In the genomic region with DNA sequence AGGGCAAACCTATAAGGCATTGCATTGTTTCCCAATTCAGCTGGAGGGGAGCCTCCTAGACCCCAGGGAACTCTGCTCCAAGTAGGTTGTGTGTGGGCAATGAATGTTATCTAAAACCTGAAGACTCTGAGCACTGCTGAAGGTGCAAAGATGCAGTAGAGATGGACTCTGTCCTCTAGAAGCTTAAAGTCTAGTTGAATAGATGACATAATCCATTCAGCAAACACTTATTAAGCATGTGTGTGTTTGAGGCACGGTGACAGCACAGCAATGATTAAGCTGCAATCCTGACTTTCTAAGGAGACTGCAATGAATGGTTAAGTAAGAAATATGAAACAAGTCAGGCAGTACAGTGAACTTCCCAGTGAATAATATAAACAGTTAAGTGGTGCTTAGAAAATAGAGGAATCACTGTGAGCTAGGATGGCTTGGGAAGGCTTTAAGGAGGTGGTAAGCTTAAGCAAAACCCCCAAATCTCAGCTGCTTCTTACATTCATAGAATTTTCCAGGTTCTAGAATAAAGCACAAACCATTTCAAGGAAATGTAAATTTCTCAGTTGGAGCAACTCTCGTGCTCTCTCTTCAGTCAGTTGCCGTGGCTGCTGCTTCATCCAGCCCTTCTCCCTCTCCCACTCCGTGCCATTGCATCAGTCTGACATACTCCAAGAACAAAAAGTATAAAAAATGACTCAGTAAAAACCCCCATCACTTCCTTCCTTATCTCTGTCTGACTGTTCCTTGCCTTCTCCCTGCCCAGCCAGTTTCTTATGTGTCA, we compare ENCODE assay signal across 8 cellular contexts. TPM values are rescaled to one million over a fixed set of nuclear protein-coding genes. Genes with fewer than 3 reads are reported as not detected.
DNase-seq lines count a peak whose midpoint lies in the region; ATAC-seq, FAIRE-seq and TF ChIP-seq lines count a peak whose summit lies in the region.

No MANE protein-coding gene starts in this region.

- H3K4me3 Mint-ChIP-seq in glutamatergic neuron (ENCODE audit: unreplicated experiment) = no peak overlapping the region

- H3K27me3 ChIP-seq in PC-3 (ENCODE audit: low read length) (no peaks in the 10 kb centered on the region), pancreas (no peaks in the 10 kb centered on the region)

- POLR2A ChIA-PET in PC-3 (lab: Charles Lee; ENCODE audit: unreplicated experiment) = interaction anchor here (0.8 to 1.8 kb wide), 2 partner anchors 18 to 20 kb away, joined by 5 to 6 read pairs; no protein-coding TSS in a partner anchor

- peaks cover 9% of the 10 kb centered on the region for H3K36me3 Mint-ChIP-seq in glutamatergic neuron (ENCODE audit: unreplicated experiment)

- FAIRE-seq in pancreas (lab: Jason Lieb, UNC) = no peak

- ATAC-seq in PC-3 (peak; percentile 77), pancreas (peak in 3 of 4 donors; percentile 61 to 80 (median 78))

- peak overlapping the region; percentile 73 for H3K9ac ChIP-seq in PC-3 (ENCODE audit: low read length)

- no peak overlapping the region for H2AFZ ChIP-seq in PC-3 (ENCODE audit: low read length)

- H3K27me3 Mint-ChIP-seq in glutamatergic neuron (ENCODE audit: unreplicated experiment) = no peaks in the 10 kb centered on the region

- DNase-seq in EH (ENCODE audit: low read depth) = peak; percentile 89
- peak; percentile 86 for DNase-seq in PC-3
- DNase-seq in epithelial cell of esophagus (ENCODE audit: low read depth) = peak; percentile 96
- DNase-seq in pancreas = no peak
- no peak for DNase-seq in NCI-H1417 (lab: John Stamatoyannopoulos, UW)
- no peak for DNase-seq in NCI-H345 (lab: John Stamatoyannopoulos, UW)
- DNase-seq in activated CD4-positive, CD25-positive, alpha-beta regulatory T cell (lab: John Stamatoyannopoulos, UW) = no peak
- DNase-seq in glutamatergic neuron = no peak

- no peaks in the 10 kb centered on the region for H3K4me1 Mint-ChIP-seq in glutamatergic neuron (ENCODE audit: low read depth, unreplicated experiment)

- H3K4me1 ChIP-seq in PC-3 (ENCODE audit: insufficient read depth, low read length) = peaks cover 40% of the 10 kb centered on the region
- peaks cover 0 to 9% (median 0%) of the 10 kb centered on the region in 3 donors for H3K4me1 ChIP-seq in pancreas

- TSS peak; percentile 84 for BruUV-seq in PC-3 (replicated peaks; lab: Mats Ljungman, UMichigan)

- no peaks in the 10 kb centered on the region for H3K9me3 ChIP-seq in PC-3 (ENCODE audit: low read length)
- no peaks in the 10 kb centered on the region for H3K9me3 ChIP-seq in pancreas

- no peak overlapping the region for H3K27ac Mint-ChIP-seq in glutamatergic neuron (ENCODE audit: unreplicated experiment)

- no peaks in the 10 kb centered on the region for H3K79me2 ChIP-seq in PC-3 (ENCODE audit: low read length)

- no peaks in the 10 kb centered on the region for H3K9me3 Mint-ChIP-seq in glutamatergic neuron (ENCODE audit: unreplicated experiment)

- CTCF ChIA-PET in PC-3 (lab: Charles Lee) = interaction anchor here (0.5 kb wide), 1 partner anchor 140 kb away, joined by 11 read pairs; no protein-coding TSS in a partner anchor

- H4K20me1 ChIP-seq in PC-3 (ENCODE audit: low read length) = no peaks in the 10 kb centered on the region

- intact Hi-C loops in PC-3 (cut with micrococcal nuclease) = loop anchor here (5.0 kb wide), 2 partner anchors 53 to 148 kb away; no protein-coding TSS in a partner anchor
- intact Hi-C loops in pancreas (cut with DNase I) = loop anchor here in 1 of 3 donors (10.0 kb wide), 1 partner anchor 111 kb away; no protein-coding TSS in a partner anchor

- H3K36me3 ChIP-seq in PC-3 (ENCODE audit: low read depth, low read length) (peaks cover 20% of the 10 kb centered on the region), pancreas (peaks cover 8 to 30% (median 19%) of the 10 kb centered on the region in 3 donors)

- H3K27ac ChIP-seq in PC-3 (ENCODE audit: low read length) (peak overlapping the region; percentile 93), pancreas (peak overlapping the region in 1 of 4 donors; percentile 11)

- WGBS in pancreas, 2 donors = 68 to 74% methylated on average over 4 of the region's 4 CpGs

- H3K4me2 ChIP-seq in PC-3 (ENCODE audit: low read length) = peak overlapping the region; percentile 77

- H3K9me2 ChIP-seq in PC-3 (replicated peaks; ENCODE audit: low read length) = no peaks in the 10 kb centered on the region

- H3K4me3 ChIP-seq in PC-3 (ENCODE audit: low read length) = peak overlapping the region; percentile 41
- H3K4me3 ChIP-seq in epithelial cell of esophagus (ENCODE audit: low read length) = no peak overlapping the region
- H3K4me3 ChIP-seq in pancreas = no peak overlapping the region

- peaks cover 3% of the 10 kb centered on the region for H3F3A ChIP-seq in PC-3 (ENCODE audit: low read length, unreplicated experiment)

- no peak for TF ChIP-seq CTCF in PC-3 (conservative IDR thresholded peaks at IDR 0.05; ENCODE audit: low read depth, low read length)
- no peak for TF ChIP-seq CTCF in epithelial cell of esophagus (IDR thresholded peaks at IDR 0.05; ENCODE audit: insufficient read depth, low read depth, low read length, missing control alignments)
- no peak for TF ChIP-seq CTCF in pancreas (IDR thresholded peaks at IDR 0.05)
- TF ChIP-seq CTCF in glutamatergic neuron (IDR thresholded peaks at IDR 0.05; ENCODE audit: partially characterized antibody, unreplicated experiment) = no peak

RNA-seq across cellular contexts. Expression of a gene that starts 19.1 kb away (rescaled TPM):
- total RNA-seq in PC-3 (2014; rRNA removed) (6.8 and 7.0 TPM in 2 replicates), pancreas (1 to 10 TPM; 2.4 to 8.6 (median 5.7) TPM), glutamatergic neuron (ENCODE audit: unreplicated experiment) (15.8 TPM)
- 1 to 10 TPM; 1.5 to 2.8 TPM for polyA plus RNA-seq in pancreas

RNA-seq across cellular contexts. Expression of a gene that starts 27.4 kb away (rescaled TPM):
- 0.12 TPM in 1 of 2 replicates, not detected in the other for total RNA-seq in PC-3 (2014; rRNA removed)
- under 1 TPM; 0.12 to 0.44 (median 0.17) TPM for total RNA-seq in pancreas
- polyA plus RNA-seq in pancreas = 1 to 10 TPM in 1 of 2 donors, under 1 TPM in 1; 0.80 to 1.2 TPM
- total RNA-seq in glutamatergic neuron (ENCODE audit: unreplicated experiment) = 2.5 TPM

RNA-seq across cellular contexts. Expression of a gene that starts 40.3 kb away (rescaled TPM):
- total RNA-seq in PC-3 (2014; rRNA removed) (44.1 and 56.3 TPM in 2 replicates), pancreas (10 to 100 TPM in 3 of 6 donors, 1 to 10 TPM in 3; 8.3 to 18.5 (median 12.1) TPM), glutamatergic neuron (ENCODE audit: unreplicated experiment) (93.7 TPM)
- 10 to 100 TPM; 11.2 to 27.9 TPM for polyA plus RNA-seq in pancreas

Comparison
In these comparisons a context has a peak if more than half of its experiments do, and no peak if none do; other contexts are left out.
1. DNase-seq: peak in EH (single experiment), PC-3 (single experiment) and epithelial cell of esophagus (single experiment); none in pancreas (0 of 6), NCI-H1417 (0 of 3), NCI-H345 (single experiment), activated CD4-positive, CD25-positive, alpha-beta regulatory T cell (0 of 4) and glutamatergic neuron (single experiment).